In genomic region chr16:56478228-56479049, GRCh38 we compare ENCODE assay signal across 15 cellular contexts. TPM values are rescaled to one million over a fixed set of nuclear protein-coding genes. Genes with fewer than 3 reads are reported as not detected.
DNase-seq lines count a peak whose midpoint lies in the region; ATAC-seq and TF ChIP-seq lines count a peak whose summit lies in the region.
"Had no signal": no experiment of that assay in that cellular context is flagged by ENCODE, and none has a peak within 500 bp of the region (broad histone marks: within the 10 kb centered on the region; RNA-seq: fewer than 3 reads in every experiment).

No MANE protein-coding gene starts in this region.

- BruUV-seq in IMR-90 (replicated peaks; lab: Mats Ljungman, UMichigan) = no TSS peak

- H2AK5ac ChIP-seq in IMR-90 (ENCODE audit: low read depth, low read length) = no peak overlapping the region

- H4K5ac ChIP-seq in IMR-90 (ENCODE audit: low read depth, low read length) = no peak overlapping the region

- H4K8ac ChIP-seq in IMR-90 (ENCODE audit: low read depth in 2 of 2, low read length in 2 of 2) = no peak overlapping the region

- H3K27ac Mint-ChIP-seq in osteocyte (ENCODE audit: unreplicated experiment) = peak overlapping the region; percentile 86

- H3K56ac ChIP-seq in IMR-90 (ENCODE audit: extremely low read depth, insufficient read depth, low read length) = no peak overlapping the region

- no peak overlapping the region for H4K91ac ChIP-seq in IMR-90 (ENCODE audit: insufficient read depth, low read depth, low read length)

- H3K4me2 ChIP-seq in IMR-90 (ENCODE audit: low read depth, low read length) = no peak overlapping the region
- H3K4me2 ChIP-seq: GM23338, KMS-11 had no signal

- peaks cover 53% of the 10 kb centered on the region for H3K36me3 Mint-ChIP-seq in osteocyte (ENCODE audit: unreplicated experiment)

- dilution Hi-C loops in IMR-90 (cut with HindIII; ENCODE audit: low sequenced_read_pairs, unreplicated experiment) = no loop called here

- no peaks in the 10 kb centered on the region for H4K20me1 ChIP-seq in IMR-90 (ENCODE audit: insufficient read depth, low read length)

- intact Hi-C loops in IMR-90 (cut with micrococcal nuclease) = no loop called here

- no peak overlapping the region for H2BK120ac ChIP-seq in IMR-90 (ENCODE audit: low read depth, low read length)

- no peak for TF ChIP-seq CTCF in IMR-90 (conservative IDR thresholded peaks at IDR 0.05; ENCODE audit: low read depth, low read length)
- no peak for TF ChIP-seq CTCF in osteocyte (IDR thresholded peaks at IDR 0.05)

- CTCF ChIA-PET in IMR-90 (lab: Yijun Ruan, JAX) = no interaction called here

- no peak overlapping the region for H2AFZ ChIP-seq in IMR-90 (replicated peaks; ENCODE audit: low read length, poor library complexity)
- H2AFZ ChIP-seq: GM23338 had no signal

- TF ChIP-seq POLR2A in IMR-90 (IDR thresholded peaks at IDR 0.05; ENCODE audit: low read depth, low read length) = no peak

- H3K4ac ChIP-seq in IMR-90 (ENCODE audit: low read depth, low read length) = no peak overlapping the region

- no peak overlapping the region for H3K14ac ChIP-seq in IMR-90 (replicated peaks; ENCODE audit: low read depth, low read length)

- H3K27me3 ChIP-seq in IMR-90 (ENCODE audit: control insufficient read depth, insufficient read depth, low read length) = no peaks in the 10 kb centered on the region
- H3K27me3 ChIP-seq: colonic mucosa, esophagus squamous epithelium had no signal

- peak; percentile 20 to 35 for DNase-seq in NOMO-1 (lab: John Stamatoyannopoulos, UW; ENCODE audit: unreplicated experiment in 2 of 2)
- DNase-seq in NOMO-1 treated with dmso at 0.1 percent for 144 hours (lab: John Stamatoyannopoulos, UW; ENCODE audit: unreplicated experiment) = no peak
- peak; percentile 12 for DNase-seq in IMR-90
- peak; percentile 44 for DNase-seq in amniotic epithelial cell (ENCODE audit: low read depth)
- no peak for DNase-seq in osteocyte (ENCODE audit: extremely low spot score, unreplicated experiment)
- DNase-seq in mucosa of gallbladder (ENCODE audit: low spot score) = no peak
- DNase-seq in foreskin melanocyte = no peak
- DNase-seq: colonic mucosa, esophagus squamous epithelium, NCI-H524, SHP77 treated with DMSO at 0.1 percent for 48 hours, substantia nigra had no signal

- H3K79me1 ChIP-seq in IMR-90 (ENCODE audit: low read depth in 1 of 2, low read length in 2 of 2) = peaks cover 4 to 13% of the 10 kb centered on the region in 2 experiments; a peak in 3 of 4 replicates

- H3K9me3 Mint-ChIP-seq in osteocyte (ENCODE audit: unreplicated experiment) = no peaks in the 10 kb centered on the region
- H3K9me3 Mint-ChIP-seq: GM23338 had no signal

- no peak for TF ChIP-seq RAD21 in IMR-90 (IDR thresholded peaks at IDR 0.05; ENCODE audit: low read length)

- POLR2A ChIA-PET in IMR-90 (lab: Charles Lee; ENCODE audit: unreplicated experiment) = no interaction called here

- H3K18ac ChIP-seq in IMR-90 (ENCODE audit: low read depth, low read length) = no peak overlapping the region

- H3K4me3 ChIP-seq in IMR-90 (ENCODE audit: insufficient read depth, low read depth, low read length) = no peak overlapping the region
- H3K4me3 ChIP-seq: colonic mucosa, esophagus squamous epithelium, GM23338 had no signal

- peaks cover 27% of the 10 kb centered on the region for H3K4me1 Mint-ChIP-seq in osteocyte (ENCODE audit: unreplicated experiment)

- in situ Hi-C loops in IMR-90 (cut with MboI; ENCODE audit: low sequenced_read_pairs) = no loop called here

- no peaks in the 10 kb centered on the region for H3K9me3 ChIP-seq in IMR-90 (ENCODE audit: control insufficient read depth, insufficient read depth, low read length)
- H3K9me3 ChIP-seq: colonic mucosa, esophagus squamous epithelium had no signal

- no peaks in the 10 kb centered on the region for H3K27me3 Mint-ChIP-seq in osteocyte (ENCODE audit: unreplicated experiment)

- H3K4me3 Mint-ChIP-seq in osteocyte (ENCODE audit: unreplicated experiment) = no peak overlapping the region
- H3K4me3 Mint-ChIP-seq: GM23338 had no signal

- no peaks in the 10 kb centered on the region for H3K9me1 ChIP-seq in IMR-90 (ENCODE audit: insufficient read depth, low read length)

- H2BK5ac ChIP-seq in IMR-90 (ENCODE audit: low read depth, low read length, poor library complexity, severe bottlenecking) = no peak overlapping the region

- WGBS in IMR-90 (ENCODE audit: extremely low coverage in 2 of 2, insufficient read length in 1 of 2), 2 experiments = no CpG with 5 or more reads among the region's 2 CpGs

- H3K4me1 ChIP-seq in IMR-90 (ENCODE audit: control insufficient read depth, insufficient read depth, low read length) = peaks cover 1% of the 10 kb centered on the region; the same call in 1 of the 2 replicates
- H3K4me1 ChIP-seq: colonic mucosa had no signal

- no peak overlapping the region for H2AK9ac ChIP-seq in IMR-90 (replicated peaks; ENCODE audit: low read depth, low read length, poor library complexity)

- H2BK20ac ChIP-seq in IMR-90 (ENCODE audit: low read depth, low read length) = no peak overlapping the region

- no peak overlapping the region for H3K23ac ChIP-seq in IMR-90 (ENCODE audit: low read depth, low read length)

- H3K36me3 ChIP-seq in IMR-90 (ENCODE audit: control insufficient read depth, insufficient read depth, low read length) = peaks cover 32% of the 10 kb centered on the region

- no peak for ATAC-seq in IMR-90 (ENCODE audit: low read depth)
- ATAC-seq in GM18858 (IDR thresholded peaks at IDR 0.05; ENCODE audit: unreplicated experiment) = no peak

- H2BK15ac ChIP-seq in IMR-90 (ENCODE audit: low read depth, low read length) = no peak overlapping the region

- H3K27ac ChIP-seq in IMR-90 (ENCODE audit: insufficient read depth, low read length) = no peak overlapping the region
- H3K27ac ChIP-seq: colonic mucosa, esophagus squamous epithelium, KMS-11 had no signal

- H3K9ac ChIP-seq in IMR-90 (ENCODE audit: low read depth, low read length) = no peak overlapping the region
- H3K9ac ChIP-seq: KMS-11 had no signal

TF ChIP-seq in IMR-90, 13 proteins besides CTCF, POLR2A, EP300 and RAD21:
- TF ChIP-seq RCOR1 (IDR thresholded peaks at IDR 0.05; ENCODE audit: insufficient replicate concordance, low read length) (no peak), BHLHE40 (IDR thresholded peaks at IDR 0.05; ENCODE audit: low read depth, low read length) (no peak), RFX5 (IDR thresholded peaks at IDR 0.05; ENCODE audit: low read depth, low read length) (no peak), CEBPB (IDR thresholded peaks at IDR 0.05; ENCODE audit: low read depth, low read length) (no peak), SMC3 (IDR thresholded peaks at IDR 0.05; ENCODE audit: low read depth, low read length) (no peak), USF2 (IDR thresholded peaks at IDR 0.05; ENCODE audit: low read depth, low read length) (no peak), MAFK (IDR thresholded peaks at IDR 0.05; ENCODE audit: low read depth, low read length) (no peak), MXI1 (IDR thresholded peaks at IDR 0.05; ENCODE audit: borderline replicate concordance, low read depth, low read length) (no peak), NFE2L2 (IDR thresholded peaks at IDR 0.05; ENCODE audit: low read depth, low read length) (no peak), FOS (IDR thresholded peaks at IDR 0.05; ENCODE audit: low read depth, low read length) (no peak), CHD1 (IDR thresholded peaks at IDR 0.05; ENCODE audit: low read depth, low read length) (no peak), MAZ (IDR thresholded peaks at IDR 0.05; ENCODE audit: borderline replicate concordance, low read depth, low read length) (no peak)
- TF ChIP-seq, protein P1, sequence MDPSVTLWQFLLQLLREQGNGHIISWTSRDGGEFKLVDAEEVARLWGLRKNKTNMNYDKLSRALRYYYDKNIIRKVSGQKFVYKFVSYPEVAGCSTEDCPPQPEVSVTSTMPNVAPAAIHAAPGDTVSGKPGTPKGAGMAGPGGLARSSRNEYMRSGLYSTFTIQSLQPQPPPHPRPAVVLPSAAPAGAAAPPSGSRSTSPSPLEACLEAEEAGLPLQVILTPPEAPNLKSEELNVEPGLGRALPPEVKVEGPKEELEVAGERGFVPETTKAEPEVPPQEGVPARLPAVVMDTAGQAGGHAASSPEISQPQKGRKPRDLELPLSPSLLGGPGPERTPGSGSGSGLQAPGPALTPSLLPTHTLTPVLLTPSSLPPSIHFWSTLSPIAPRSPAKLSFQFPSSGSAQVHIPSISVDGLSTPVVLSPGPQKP (IDR thresholded peaks at IDR 0.05; ENCODE audit: borderline replicate concordance, low read depth, low read length) = no peak
TF ChIP-seq in IMR-90: peak in this region for 0.

RNA-seq across cellular contexts. Expression of gene OGFOD1, which starts 27.1 kb away (rescaled TPM):
- total RNA-seq in IMR-90 (2012; rRNA removed) (102 and 103 TPM in 2 replicates), osteocyte (46.3 and 50.6 TPM in 2 replicates), mucosa of gallbladder (34.2 TPM)
- polyA plus RNA-seq in IMR-90 (2012; rRNA removed) = 39.2 and 43.5 TPM in 2 replicates
- 14.4 and 24.2 TPM in 2 replicates for polyA plus RNA-seq in IMR-90 (2012; cell fraction: cytosol; rRNA removed)
- polyA plus RNA-seq in IMR-90 (2012; cell fraction: nucleus; rRNA removed; ENCODE audit: low replicate concordance) = 6.6 and 18.8 TPM in 2 replicates

RNA-seq across cellular contexts. Expression of gene NUDT21, which starts 27.3 kb away (rescaled TPM):
- 165 and 166 TPM in 2 replicates for total RNA-seq in IMR-90 (2012; rRNA removed)
- polyA plus RNA-seq in IMR-90 (2012; rRNA removed) = 52.4 and 60.9 TPM in 2 replicates
- 42.7 and 48.8 TPM in 2 replicates for polyA plus RNA-seq in IMR-90 (2012; cell fraction: cytosol; rRNA removed)
- 19.6 and 21.6 TPM in 2 replicates for polyA plus RNA-seq in IMR-90 (2012; cell fraction: nucleus; rRNA removed; ENCODE audit: low replicate concordance)
- 103 and 105 TPM in 2 replicates for total RNA-seq in osteocyte
- total RNA-seq in mucosa of gallbladder = 80.9 TPM

RNA-seq across cellular contexts. Expression of gene BBS2, which starts 41.4 kb away (rescaled TPM):
- total RNA-seq in IMR-90 (2012; rRNA removed) (18.6 and 31.9 TPM in 2 replicates), osteocyte (58.7 and 66.0 TPM in 2 replicates), mucosa of gallbladder (42.7 TPM)
- 29.9 and 32.3 TPM in 2 replicates for polyA plus RNA-seq in IMR-90 (2012; rRNA removed)
- 9.6 and 9.7 TPM in 2 replicates for polyA plus RNA-seq in IMR-90 (2012; cell fraction: cytosol; rRNA removed)
- 25.2 and 101 TPM in 2 replicates for polyA plus RNA-seq in IMR-90 (2012; cell fraction: nucleus; rRNA removed; ENCODE audit: low replicate concordance)

RNA-seq across cellular contexts. Expression of gene AMFR, which starts 53.1 kb away (rescaled TPM):
- total RNA-seq in IMR-90 (2012; rRNA removed) (215 and 216 TPM in 2 replicates), osteocyte (117 and 136 TPM in 2 replicates), mucosa of gallbladder (121 TPM)
- 60.7 and 74.3 TPM in 2 replicates for polyA plus RNA-seq in IMR-90 (2012; rRNA removed)
- 79.2 and 162 TPM in 2 replicates for polyA plus RNA-seq in IMR-90 (2012; cell fraction: cytosol; rRNA removed)
- 61.8 and 76.4 TPM in 2 replicates for polyA plus RNA-seq in IMR-90 (2012; cell fraction: nucleus; rRNA removed; ENCODE audit: low replicate concordance)

Comparison
In these comparisons a context has a peak if more than half of its experiments do, and no peak if none do; other contexts are left out.
1. DNase-seq: peak in NOMO-1 (2 of 2), IMR-90 (single experiment) and amniotic epithelial cell (single experiment); none in NOMO-1 treated with dmso at 0.1 percent for 144 hours (single experiment), osteocyte (single experiment), mucosa of gallbladder (single experiment) and foreskin melanocyte (single experiment).